ENCODE assay signal across 28 cellular contexts in genomic region chr4:26953361-26953760, GRCh38.
"Had no signal": no experiment of that assay in that cellular context is flagged by ENCODE, and none has a peak within 500 bp of the region (broad histone marks: within the 10 kb centered on the region; RNA-seq: fewer than 3 reads in every experiment).

No MANE protein-coding gene starts in this region.

- H3K9me3 ChIP-seq: esophagus squamous epithelium, transverse colon, uterus had no signal

- H3K4me1 ChIP-seq: esophagus squamous epithelium, lower lobe of right lung, transverse colon, uterus had no signal

- H3K27ac Mint-ChIP-seq: activated CD4-positive, alpha-beta memory T cell treated with anti-CD3 and anti-CD28 coated beads for 36 hours; activated naive CD8-positive, alpha-beta T cell treated with anti-CD3 and anti-CD28 coated beads, Interleukin-2, amount 10 ng/mL, durations not matched to agents 7 days and 5 days; nephron progenitor cell; progenitor cell of endocrine pancreas; T-helper 2 cell treated with Interferon-gamma antibody and Interleukin-4, amounts not matched to agents 5 μg/mL and 100 μg/mL, for 36 hours; WTC11 had no signal

- H3K27ac ChIP-seq: esophagus squamous epithelium, lower lobe of right lung, transverse colon, uterus had no signal

- FAIRE-seq: endothelial cell of umbilical vein, TTC549 had no signal

- H3K4me3 Mint-ChIP-seq: activated CD4-positive, alpha-beta memory T cell treated with anti-CD3 and anti-CD28 coated beads for 36 hours; activated naive CD8-positive, alpha-beta T cell treated with anti-CD3 and anti-CD28 coated beads, Interleukin-2, amount 10 ng/mL, durations not matched to agents 7 days and 5 days; nephron progenitor cell; T-helper 2 cell treated with Interferon-gamma antibody and Interleukin-4, amounts not matched to agents 5 μg/mL and 100 μg/mL, for 36 hours; WTC11 had no signal

- H3K27me3 ChIP-seq: esophagus squamous epithelium, transverse colon, uterus had no signal

- H3K36me3 ChIP-seq: esophagus squamous epithelium, lower lobe of right lung, transverse colon, uterus had no signal

- H3K4me1 Mint-ChIP-seq: nephron progenitor cell had no signal

- H3K4me3 ChIP-seq: esophagus squamous epithelium, lower lobe of right lung, transverse colon, uterus had no signal

- H3K27me3 Mint-ChIP-seq: activated CD4-positive, alpha-beta memory T cell treated with anti-CD3 and anti-CD28 coated beads for 36 hours; activated naive CD8-positive, alpha-beta T cell treated with anti-CD3 and anti-CD28 coated beads, Interleukin-2, amount 10 ng/mL, durations not matched to agents 7 days and 5 days; progenitor cell of endocrine pancreas had no signal

- DNase-seq: activated CD4-positive, alpha-beta memory T cell treated with anti-CD3 and anti-CD28 coated beads for 36 hours; activated CD4-positive, alpha-beta T cell treated with anti-CD3 and anti-CD28 coated beads for 4 hours; activated naive CD4-positive, alpha-beta T cell; activated naive CD8-positive, alpha-beta T cell treated with anti-CD3 and anti-CD28 coated beads, Interleukin-2, amount 10 ng/mL, durations not matched to agents 7 days and 5 days; activated T-cell treated with anti-CD3 and anti-CD28 coated beads for 4 hours; anterior cingulate cortex; cerebellar nuclear complex; effector CD8-positive, alpha-beta T cell; esophagus squamous epithelium; foreskin melanocyte; glutamatergic neuron; hippocampal formation; islet precursor cell; left colon; lower lobe of right lung; nephron progenitor cell; occipital lobe; stimulated activated CD4-positive, alpha-beta T cell treated with anti-CD3 and anti-CD28 coated beads, Interleukin-12 subunit alpha, Interleukin-12 subunit beta, amount 100 ng/mL, for 4 hours; stimulated activated CD4-positive, alpha-beta T cell treated with anti-CD3 and anti-CD28 coated beads, Interleukin-1b, Interleukin-23, amount 100 ng/mL, for 48 hours; stimulated activated naive CD8-positive, alpha-beta T cell treated with anti-CD3 and anti-CD28 coated beads, Interleukin-15, Interleukin-2, amounts not matched to agents 100 U/mL and 50 U/mL, for 24 hours; SW 1271; transverse colon; uterus had no signal
